ENCODE assay signal across 25 cellular contexts in genomic region chr7:49763791-49764190, GRCh38. TPM values are rescaled to one million over a fixed set of nuclear protein-coding genes. Genes with fewer than 3 reads are reported as not detected.
"Had no signal": no experiment of that assay in that cellular context is flagged by ENCODE, and none has a peak within 500 bp of the region (broad histone marks: within the 10 kb centered on the region; RNA-seq: fewer than 3 reads in every experiment).

No MANE protein-coding gene starts in this region.

- FAIRE-seq: endothelial cell of umbilical vein, islet of Langerhans, pancreas had no signal

- H3K4me2 ChIP-seq: hepatocyte, smooth muscle cell had no signal

- H3K9me3 ChIP-seq: lower lobe of right lung, neutrophil, pancreas, suprapubic skin, vagina had no signal

- H3K27ac Mint-ChIP-seq: activated naive CD8-positive, alpha-beta T cell treated with anti-CD3 and anti-CD28 coated beads for 36 hours; activated T-helper 17 cell treated with anti-CD3 and anti-CD28 coated beads, Interleukin-2, amount 50 U/mL, for 72 hours; natural killer cell; stimulated activated naive CD8-positive, alpha-beta T cell treated with anti-CD3 and anti-CD28 coated beads, Interleukin-15, amount 100 ng/mL, for 72 hours had no signal

- H3K4me3 ChIP-seq: hepatocyte, lower lobe of right lung, pancreas, smooth muscle cell, suprapubic skin, vagina had no signal

- H3K27me3 ChIP-seq: pancreas, suprapubic skin, vagina had no signal

- DNase-seq: activated CD4-positive, alpha-beta T cell treated with anti-CD3 and anti-CD28 coated beads for 1 hour; activated CD4-positive, alpha-beta T cell treated with anti-CD3 and anti-CD28 coated beads, Interleukin-2, amount 50 U/mL, for 4 hours; activated naive CD4-positive, alpha-beta T cell; activated naive CD8-positive, alpha-beta T cell treated with anti-CD3 and anti-CD28 coated beads for 36 hours; amniotic stem cell; dermis blood vessel endothelial cell; effector memory CD4-positive, alpha-beta T cell; left colon; lower lobe of right lung; natural killer cell; pancreas; stimulated activated CD4-positive, alpha-beta T cell treated with anti-CD3 and anti-CD28 coated beads, Interleukin-4, amount 100 ng/mL, for 1 hour; stimulated activated naive CD8-positive, alpha-beta T cell treated with anti-CD3 and anti-CD28 coated beads, Interleukin-15, amount 100 ng/mL, for 72 hours; trophoblast cell; WERI-Rb-1 had no signal

- H2AFZ ChIP-seq: hepatocyte had no signal

- H3K9me3 Mint-ChIP-seq: activated naive CD8-positive, alpha-beta T cell treated with anti-CD3 and anti-CD28 coated beads for 36 hours; activated T-helper 17 cell treated with anti-CD3 and anti-CD28 coated beads, Interleukin-2, amount 50 U/mL, for 72 hours; natural killer cell; stimulated activated naive CD8-positive, alpha-beta T cell treated with anti-CD3 and anti-CD28 coated beads, Interleukin-15, amount 100 ng/mL, for 72 hours had no signal

- H3K4me1 Mint-ChIP-seq: activated naive CD8-positive, alpha-beta T cell treated with anti-CD3 and anti-CD28 coated beads for 36 hours; activated T-helper 17 cell treated with anti-CD3 and anti-CD28 coated beads, Interleukin-2, amount 50 U/mL, for 72 hours; natural killer cell; stimulated activated naive CD8-positive, alpha-beta T cell treated with anti-CD3 and anti-CD28 coated beads, Interleukin-15, amount 100 ng/mL, for 72 hours had no signal

- H3K79me2 ChIP-seq: hepatocyte had no signal

- H3K36me3 ChIP-seq: lower lobe of right lung, neutrophil, pancreas, suprapubic skin, vagina, WERI-Rb-1 had no signal

- H3K36me3 Mint-ChIP-seq: activated naive CD8-positive, alpha-beta T cell treated with anti-CD3 and anti-CD28 coated beads for 36 hours; natural killer cell had no signal

- H3K27me3 Mint-ChIP-seq: stimulated activated naive CD8-positive, alpha-beta T cell treated with anti-CD3 and anti-CD28 coated beads, Interleukin-15, amount 100 ng/mL, for 72 hours had no signal

- ATAC-seq: activated T-helper 17 cell treated with anti-CD3 and anti-CD28 coated beads, Interleukin-2, amount 50 U/mL, for 72 hours; left colon; lower lobe of right lung; natural killer cell; pancreas; sciatic nerve; stimulated activated naive CD8-positive, alpha-beta T cell treated with anti-CD3 and anti-CD28 coated beads, Interleukin-15, amount 100 ng/mL, for 72 hours had no signal

- H3K4me1 ChIP-seq: lower lobe of right lung, pancreas, suprapubic skin, vagina had no signal

- H3K27ac ChIP-seq: hepatocyte, lower lobe of right lung, neutrophil, pancreas, suprapubic skin, vagina, WERI-Rb-1 had no signal

- H3K4me3 Mint-ChIP-seq: activated naive CD8-positive, alpha-beta T cell treated with anti-CD3 and anti-CD28 coated beads for 36 hours; activated T-helper 17 cell treated with anti-CD3 and anti-CD28 coated beads, Interleukin-2, amount 50 U/mL, for 72 hours; natural killer cell; stimulated activated naive CD8-positive, alpha-beta T cell treated with anti-CD3 and anti-CD28 coated beads, Interleukin-15, amount 100 ng/mL, for 72 hours had no signal

RNA-seq across cellular contexts. Expression of gene VWC2, which starts 9.6 kb away (rescaled TPM):
- total RNA-seq: activated naive CD8-positive, alpha-beta T cell treated with anti-CD3 and anti-CD28 coated beads for 36 hours; activated T-helper 17 cell treated with anti-CD3 and anti-CD28 coated beads, Interleukin-2, amount 50 U/mL, for 72 hours; dermis blood vessel endothelial cell; endothelial cell of umbilical vein; fibroblast of villous mesenchyme; hepatocyte; natural killer cell; smooth muscle cell had no signal
- polyA plus RNA-seq: endothelial cell of umbilical vein, hepatocyte, smooth muscle cell had no signal
